In genomic region chr3:141661229-141662196, GRCh38 we compare ENCODE assay signal across 19 cellular contexts.
DNase-seq lines count a peak whose midpoint lies in the region; ATAC-seq, FAIRE-seq and TF ChIP-seq lines count a peak whose summit lies in the region.
"Had no signal": no experiment of that assay in that cellular context is flagged by ENCODE, and none has a peak within 500 bp of the region (broad histone marks: within the 10 kb centered on the region; RNA-seq: fewer than 3 reads in every experiment).

No MANE protein-coding gene starts in this region.

- no peak for TF ChIP-seq POLR2A in IMR-90 (IDR thresholded peaks at IDR 0.05; ENCODE audit: low read depth, low read length)
- TF ChIP-seq POLR2A in NB4 (IDR thresholded peaks at IDR 0.05; ENCODE audit: extremely low read depth, insufficient read length) = no peak

- no peak overlapping the region for H3K4ac ChIP-seq in IMR-90 (ENCODE audit: low read depth, low read length)

- H3K4me1 ChIP-seq in IMR-90 (ENCODE audit: control insufficient read depth, insufficient read depth, low read length) (peaks cover 5% of the 10 kb centered on the region; the same call in 1 of the 2 replicates), parathyroid adenoma (peaks cover 2% of the 10 kb centered on the region), kidney (ENCODE audit: control insufficient read depth in 1 of 2, insufficient read depth in 1 of 2, low read depth in 1 of 2, low read length in 2 of 2) (peaks cover 17 to 18% of the 10 kb centered on the region in 2 donors)
- H3K4me1 ChIP-seq: BLaER1 treated with 17β-estradiol and CSF1 and Interleukin-3, amounts not matched to agents 10 nM and 100 nM had no signal

- H3K4me2 ChIP-seq in IMR-90 (ENCODE audit: low read depth, low read length) (no peak overlapping the region), parathyroid adenoma (ENCODE audit: low read length) (no peak overlapping the region)
- H3K4me2 ChIP-seq: BLaER1 treated with 17β-estradiol and CSF1 and Interleukin-3, amounts not matched to agents 10 nM and 100 nM had no signal

- H3K9ac ChIP-seq in IMR-90 (ENCODE audit: low read depth, low read length) (no peak overlapping the region), parathyroid adenoma (no peak overlapping the region), kidney (ENCODE audit: low read length in 2 of 2) (no peak overlapping the region)
- H3K9ac ChIP-seq: BLaER1 treated with 17β-estradiol and CSF1 and Interleukin-3, amounts not matched to agents 10 nM and 100 nM had no signal

- no peak overlapping the region for H2AK9ac ChIP-seq in IMR-90 (replicated peaks; ENCODE audit: low read depth, low read length, poor library complexity)

- H3K14ac ChIP-seq in IMR-90 (replicated peaks; ENCODE audit: low read depth, low read length) = no peak overlapping the region

- no peak overlapping the region for H2AK5ac ChIP-seq in IMR-90 (ENCODE audit: low read depth, low read length)

- H2BK5ac ChIP-seq in IMR-90 (ENCODE audit: low read depth, low read length, poor library complexity, severe bottlenecking) = no peak overlapping the region

- no peaks in the 10 kb centered on the region for H3K79me2 ChIP-seq in parathyroid adenoma

- in situ Hi-C loops in IMR-90 (cut with MboI; ENCODE audit: low sequenced_read_pairs) = no loop called here

- dilution Hi-C loops in IMR-90 (cut with HindIII; ENCODE audit: low sequenced_read_pairs, unreplicated experiment) = no loop called here

- H3K27ac ChIP-seq in IMR-90 (ENCODE audit: insufficient read depth, low read length) = no peak overlapping the region
- H3K27ac ChIP-seq in parathyroid adenoma = no peak overlapping the region
- H3K27ac ChIP-seq in kidney (ENCODE audit: low read depth in 2 of 2, low read length in 2 of 2) = no peak overlapping the region
- H3K27ac ChIP-seq: BLaER1 treated with 17β-estradiol and CSF1 and Interleukin-3, amounts not matched to agents 10 nM and 100 nM had no signal

- WGBS in IMR-90 (ENCODE audit: extremely low coverage in 2 of 2, insufficient read length in 1 of 2), 2 experiments = 92% methylated on average over 2 of the region's 11 CpGs; no CpG with 5 or more reads in 1 of the 2 experiments

- H3K56ac ChIP-seq in IMR-90 (ENCODE audit: extremely low read depth, insufficient read depth, low read length) = no peak overlapping the region

- H2BK15ac ChIP-seq in IMR-90 (ENCODE audit: low read depth, low read length) = no peak overlapping the region

- ATAC-seq in IMR-90 (ENCODE audit: low read depth) (no peak), left lobe of liver (peak; percentile 47)

- H2BK120ac ChIP-seq in IMR-90 (ENCODE audit: low read depth, low read length) = no peak overlapping the region

- peak overlapping the region; percentile 54 for H3K23ac ChIP-seq in IMR-90 (ENCODE audit: low read depth, low read length)

- TF ChIP-seq RAD21 in IMR-90 (IDR thresholded peaks at IDR 0.05; ENCODE audit: low read length) = no peak

- H4K8ac ChIP-seq in IMR-90 (ENCODE audit: low read depth in 2 of 2, low read length in 2 of 2) = no peak overlapping the region

- no TSS peak for BruUV-seq in IMR-90 (replicated peaks; lab: Mats Ljungman, UMichigan)

- no peak for DNase-seq in IMR-90
- DNase-seq in NB4 (ENCODE audit: low read depth) = peak; percentile 33
- no peak for DNase-seq in left lobe of liver (ENCODE audit: low spot score)
- DNase-seq in stimulated activated CD4-positive, alpha-beta T cell treated with anti-CD3 and anti-CD28 coated beads, Interleukin-4, amount 100 ng/mL, for 4 hours = no peak
- no peak for DNase-seq in kidney
- no peak for DNase-seq in GM10248 (ENCODE audit: extremely low spot score)
- DNase-seq: CD8-positive, alpha-beta memory T cell; DMS53; EL; H9; NCI-H1417 treated with DMSO at 0.1 percent for 48 hours; NCI-H187 treated with DMSO at 0.1 percent for 48 hours; NCI-H226; NCI-H524 treated with DMSO at 0.1 percent for 48 hours; SW 1271 had no signal

- H2AFZ ChIP-seq in IMR-90 (replicated peaks; ENCODE audit: low read length, poor library complexity) = no peak overlapping the region
- H2AFZ ChIP-seq in parathyroid adenoma = peak overlapping the region; percentile 25

- H4K5ac ChIP-seq in IMR-90 (ENCODE audit: low read depth, low read length) = no peak overlapping the region

- H4K20me1 ChIP-seq in IMR-90 (ENCODE audit: insufficient read depth, low read length) = no peaks in the 10 kb centered on the region
- H4K20me1 ChIP-seq: BLaER1 treated with 17β-estradiol and CSF1 and Interleukin-3, amounts not matched to agents 10 nM and 100 nM had no signal

- H3K9me3 ChIP-seq in IMR-90 (ENCODE audit: control insufficient read depth, insufficient read depth, low read length) (no peaks in the 10 kb centered on the region), parathyroid adenoma (ENCODE audit: control insufficient read depth, low read length) (no peaks in the 10 kb centered on the region), kidney (ENCODE audit: control insufficient read depth in 1 of 2, low read length in 2 of 2) (no peaks in the 10 kb centered on the region)

- FAIRE-seq in kidney (lab: Jason Lieb, UNC) = no peak
- FAIRE-seq: K562 had no signal

- intact Hi-C loops in IMR-90 (cut with micrococcal nuclease) (no loop called here), kidney (cut with DNase I) (no loop called here)

- CTCF ChIA-PET in IMR-90 (lab: Yijun Ruan, JAX) (no interaction called here), GM10248 (lab: Yijun Ruan, JAX) (interaction anchor here (1.0 kb wide), 1 partner anchor 16 kb away, joined by 3 read pairs; no protein-coding TSS in a partner anchor)

- POLR2A ChIA-PET in IMR-90 (lab: Charles Lee; ENCODE audit: unreplicated experiment) (no interaction called here), GM10248 (lab: Yijun Ruan, JAX) (no interaction called here)

- no peak overlapping the region for H3K18ac ChIP-seq in IMR-90 (ENCODE audit: low read depth, low read length)

- no peaks in the 10 kb centered on the region; a peak in 1 of 4 replicates for H3K79me1 ChIP-seq in IMR-90 (ENCODE audit: low read depth in 1 of 2, low read length in 2 of 2)

- TF ChIP-seq CTCF in IMR-90 (conservative IDR thresholded peaks at IDR 0.05; ENCODE audit: low read depth, low read length) (no peak), NB4 (IDR thresholded peaks at IDR 0.05; ENCODE audit: low read depth, low read length) (no peak), parathyroid adenoma (IDR thresholded peaks at IDR 0.05) (no peak), kidney (IDR thresholded peaks at IDR 0.05; ENCODE audit: borderline replicate concordance, extremely low read depth, insufficient read depth) (no peak), GM10248 (IDR thresholded peaks at IDR 0.05; ENCODE audit: control extremely low read depth, extremely low read depth, low read depth, missing control alignments) (no peak)

- no peaks in the 10 kb centered on the region for H3K36me3 ChIP-seq in IMR-90 (ENCODE audit: control insufficient read depth, insufficient read depth, low read length)
- H3K36me3 ChIP-seq in parathyroid adenoma (ENCODE audit: control insufficient read depth, insufficient read depth, low read length) = no peaks in the 10 kb centered on the region
- no peaks in the 10 kb centered on the region for H3K36me3 ChIP-seq in kidney (ENCODE audit: control insufficient read depth in 1 of 2, insufficient read depth in 2 of 2, low read length in 2 of 2)
- H3K36me3 ChIP-seq: BLaER1 treated with 17β-estradiol and CSF1 and Interleukin-3, amounts not matched to agents 10 nM and 100 nM; SJSA1 had no signal

- H4K91ac ChIP-seq in IMR-90 (ENCODE audit: insufficient read depth, low read depth, low read length) = no peak overlapping the region

- H3K9me1 ChIP-seq in IMR-90 (ENCODE audit: insufficient read depth, low read length) = no peaks in the 10 kb centered on the region; the same call in 1 of the 2 replicates

- H3K4me3 ChIP-seq in IMR-90 (ENCODE audit: insufficient read depth, low read depth, low read length) (no peak overlapping the region), NB4 (ENCODE audit: low read depth, low read length) (no peak overlapping the region), parathyroid adenoma (ENCODE audit: low read depth, low read length) (no peak overlapping the region), kidney (ENCODE audit: low read length in 2 of 2) (no peak overlapping the region)
- H3K4me3 ChIP-seq: BLaER1 treated with 17β-estradiol and CSF1 and Interleukin-3, amounts not matched to agents 10 nM and 100 nM; K562 had no signal

- no peaks in the 10 kb centered on the region for H3K27me3 ChIP-seq in IMR-90 (ENCODE audit: control insufficient read depth, insufficient read depth, low read length)
- H3K27me3 ChIP-seq in parathyroid adenoma (ENCODE audit: control insufficient read depth, insufficient read depth, low read length) = peaks cover 4% of the 10 kb centered on the region
- H3K27me3 ChIP-seq: SJSA1 had no signal

- H2BK20ac ChIP-seq in IMR-90 (ENCODE audit: low read depth, low read length) = no peak overlapping the region

TF ChIP-seq in IMR-90, 13 proteins besides CTCF, POLR2A, EP300 and RAD21 (continues in another document):
- TF ChIP-seq FOS (IDR thresholded peaks at IDR 0.05; ENCODE audit: low read depth, low read length) (no peak), CEBPB (IDR thresholded peaks at IDR 0.05; ENCODE audit: low read depth, low read length) (no peak), SMC3 (IDR thresholded peaks at IDR 0.05; ENCODE audit: low read depth, low read length) (no peak), MXI1 (IDR thresholded peaks at IDR 0.05; ENCODE audit: borderline replicate concordance, low read depth, low read length) (no peak), BHLHE40 (IDR thresholded peaks at IDR 0.05; ENCODE audit: low read depth, low read length) (no peak), CHD1 (IDR thresholded peaks at IDR 0.05; ENCODE audit: low read depth, low read length) (no peak), RFX5 (IDR thresholded peaks at IDR 0.05; ENCODE audit: low read depth, low read length) (no peak)
- TF ChIP-seq, protein P1, sequence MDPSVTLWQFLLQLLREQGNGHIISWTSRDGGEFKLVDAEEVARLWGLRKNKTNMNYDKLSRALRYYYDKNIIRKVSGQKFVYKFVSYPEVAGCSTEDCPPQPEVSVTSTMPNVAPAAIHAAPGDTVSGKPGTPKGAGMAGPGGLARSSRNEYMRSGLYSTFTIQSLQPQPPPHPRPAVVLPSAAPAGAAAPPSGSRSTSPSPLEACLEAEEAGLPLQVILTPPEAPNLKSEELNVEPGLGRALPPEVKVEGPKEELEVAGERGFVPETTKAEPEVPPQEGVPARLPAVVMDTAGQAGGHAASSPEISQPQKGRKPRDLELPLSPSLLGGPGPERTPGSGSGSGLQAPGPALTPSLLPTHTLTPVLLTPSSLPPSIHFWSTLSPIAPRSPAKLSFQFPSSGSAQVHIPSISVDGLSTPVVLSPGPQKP (IDR thresholded peaks at IDR 0.05; ENCODE audit: borderline replicate concordance, low read depth, low read length) = no peak
- TF ChIP-seq, protein P2, sequence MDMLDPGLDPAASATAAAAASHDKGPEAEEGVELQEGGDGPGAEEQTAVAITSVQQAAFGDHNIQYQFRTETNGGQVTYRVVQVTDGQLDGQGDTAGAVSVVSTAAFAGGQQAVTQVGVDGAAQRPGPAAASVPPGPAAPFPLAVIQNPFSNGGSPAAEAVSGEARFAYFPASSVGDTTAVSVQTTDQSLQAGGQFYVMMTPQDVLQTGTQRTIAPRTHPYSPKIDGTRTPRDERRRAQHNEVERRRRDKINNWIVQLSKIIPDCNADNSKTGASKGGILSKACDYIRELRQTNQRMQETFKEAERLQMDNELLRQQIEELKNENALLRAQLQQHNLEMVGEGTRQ (IDR thresholded peaks at IDR 0.05; ENCODE audit: low read depth, low read length) = no peak
